ENCODE assay signal across 21 cellular contexts in genomic region chr12:3671330-3672112, GRCh38.
DNase-seq lines count a peak whose midpoint lies in the region; ATAC-seq, FAIRE-seq and TF ChIP-seq lines count a peak whose summit lies in the region.
"Had no signal": no experiment of that assay in that cellular context is flagged by ENCODE, and none has a peak within 500 bp of the region (broad histone marks: within the 10 kb centered on the region; RNA-seq: fewer than 3 reads in every experiment).

No MANE protein-coding gene starts in this region.

- intact Hi-C loops in natural killer cell (cut with micrococcal nuclease) (no loop called here), K562 (cut with micrococcal nuclease) (no loop called here)

- no peak for TF ChIP-seq EP300 in K562 (IDR thresholded peaks at IDR 0.05; ENCODE audit: low read length)

- H3K4me1 ChIP-seq in K562 (replicated peaks in 1 of 2; ENCODE audit: control insufficient read depth in 2 of 2, insufficient read depth in 2 of 2, low read length in 2 of 2) = no peaks in the 10 kb centered on the region
- H3K4me1 ChIP-seq: A549, BE2C had no signal

- peak overlapping the region; percentile 44 to 90 for H3K27ac Mint-ChIP-seq in natural killer cell treated with Interleukin-12 subunit alpha and Interleukin-12 subunit beta and Interleukin-15 and Interleukin-18, amount 100 ng/mL, for 72 hours
- H3K27ac Mint-ChIP-seq in natural killer cell (no peak overlapping the region), immature natural killer cell (peak overlapping the region in 4 of 6 donors; percentile 4 to 71 (median 26))
- H3K27ac Mint-ChIP-seq: CD8-positive, alpha-beta T cell had no signal

- no peaks in the 10 kb centered on the region for H3K79me2 ChIP-seq in K562 (ENCODE audit: control insufficient read depth, insufficient read depth, low read length)

- CTCF ChIA-PET in K562 (lab: Yijun Ruan, JAX; ENCODE audit: low intra/inter-chr PET ratio) = no interaction called here

- no peak overlapping the region for H3K4me3 Mint-ChIP-seq in natural killer cell treated with Interleukin-12 subunit alpha and Interleukin-12 subunit beta and Interleukin-15 and Interleukin-18, amount 100 ng/mL, for 72 hours
- H3K4me3 Mint-ChIP-seq in natural killer cell = no peak overlapping the region
- no peak overlapping the region for H3K4me3 Mint-ChIP-seq in immature natural killer cell
- H3K4me3 Mint-ChIP-seq: CD8-positive, alpha-beta T cell; H9 had no signal

- POLR2A ChIA-PET in K562 (lab: Yijun Ruan, JAX) = no interaction called here

- no peaks in the 10 kb centered on the region for H3K9me3 Mint-ChIP-seq in natural killer cell treated with Interleukin-12 subunit alpha and Interleukin-12 subunit beta and Interleukin-15 and Interleukin-18, amount 100 ng/mL, for 72 hours
- no peaks in the 10 kb centered on the region for H3K9me3 Mint-ChIP-seq in natural killer cell
- H3K9me3 Mint-ChIP-seq in immature natural killer cell = no peaks in the 10 kb centered on the region
- H3K9me3 Mint-ChIP-seq: CD8-positive, alpha-beta T cell; H9 had no signal

- peaks cover 38% of the 10 kb centered on the region; the same call in 2 of the 3 replicates for H3K36me3 ChIP-seq in K562 (ENCODE audit: control insufficient read depth, insufficient read depth, low read length)
- H3K36me3 ChIP-seq: BE2C had no signal

- no peaks in the 10 kb centered on the region for H3K9me3 ChIP-seq in K562 (replicated peaks; ENCODE audit: control insufficient read depth, insufficient read depth, low read depth, low read length)
- H3K9me3 ChIP-seq: A549, BE2C had no signal

- no peak for TF ChIP-seq POLR2A in K562 (conservative IDR thresholded peaks at IDR 0.05)

- WGBS in K562 (ENCODE audit: insufficient coverage, low coverage, missing lambda C conversion rate) = 100% methylated on average over 4 of the region's 4 CpGs

- BruUV-seq in K562 (replicated peaks; lab: Mats Ljungman, UMichigan) = no TSS peak

- H4K20me1 ChIP-seq in K562 (replicated peaks; ENCODE audit: control insufficient read depth, insufficient read depth, low read length) = no peaks in the 10 kb centered on the region

- no peak overlapping the region for H3K4me3 ChIP-seq in K562
- H3K4me3 ChIP-seq: A549 had no signal

- TF ChIP-seq CTCF in natural killer cell (IDR thresholded peaks at IDR 0.05) = no peak
- TF ChIP-seq CTCF in K562 (IDR thresholded peaks at IDR 0.05 in 2 of 3, conservative IDR thresholded peaks at IDR 0.05 in 1 of 3; ENCODE audit: insufficient read depth in 2 of 3, low read depth in 1 of 3, low read length in 3 of 3) = no peak

- no peak for ATAC-seq in natural killer cell treated with Interleukin-12 subunit alpha and Interleukin-12 subunit beta and Interleukin-15 and Interleukin-18, amount 100 ng/mL, for 72 hours
- ATAC-seq in natural killer cell (no peak), K562 (no peak), HG03439 (IDR thresholded peaks at IDR 0.05; ENCODE audit: unreplicated experiment) (no peak)
- ATAC-seq: A549; CD8-positive, alpha-beta T cell; HepG2 had no signal

- H2AFZ ChIP-seq in K562 (ENCODE audit: low read depth, low read length) = no peak overlapping the region

- no peak overlapping the region for H3K4me2 ChIP-seq in K562 (ENCODE audit: insufficient read depth, low read length)
- H3K4me2 ChIP-seq: A549 had no signal

- no peak for DNase-seq in natural killer cell treated with Interleukin-12 subunit alpha and Interleukin-12 subunit beta and Interleukin-15 and Interleukin-18, amount 100 ng/mL, for 72 hours (ENCODE audit: low spot score)
- DNase-seq in natural killer cell (no peak), K562 (ENCODE audit: extremely low read depth in 1 of 4, low spot score in 3 of 4) (no peak), immature natural killer cell (no peak), NCI-H1092 (lab: John Stamatoyannopoulos, UW) (no peak)
- DNase-seq in stimulated activated CD4-positive, alpha-beta T cell treated with anti-CD3 and anti-CD28 coated beads, Interleukin-2, amount 100 ng/mL, for 24 hours = no peak
- DNase-seq: BE2C, COR-L47, DMS153, DND-41, GF-D8, GOT3, H9 had no signal

- no peak for TF ChIP-seq RAD21 in K562 (CRISPR knock-in tag; conservative IDR thresholded peaks at IDR 0.05 in 1 of 2, IDR thresholded peaks at IDR 0.05 in 1 of 2)

- no peak overlapping the region for H3K27ac ChIP-seq in K562 (ENCODE audit: extremely low read depth, low read depth, low read length)
- H3K27ac ChIP-seq: A549, C4-2B had no signal

- no peak overlapping the region for H3K9ac ChIP-seq in K562 (ENCODE audit: insufficient read depth in 1 of 2, low read depth in 2 of 2, low read length in 2 of 2)

- FAIRE-seq in K562 (lab: Jason Lieb, UNC) = no peak
- FAIRE-seq: A549, D721Med, GM19239, HepG2, HTR-8/SVneo had no signal

- no peaks in the 10 kb centered on the region for H3K27me3 Mint-ChIP-seq in natural killer cell treated with Interleukin-12 subunit alpha and Interleukin-12 subunit beta and Interleukin-15 and Interleukin-18, amount 100 ng/mL, for 72 hours
- H3K27me3 Mint-ChIP-seq in natural killer cell (ENCODE audit: low read depth in 2 of 2) (no peaks in the 10 kb centered on the region), immature natural killer cell (ENCODE audit: low read depth in 3 of 3) (no peaks in the 10 kb centered on the region)

- in situ Hi-C loops in K562 (cut with MboI) = no loop called here

- peaks cover 29% of the 10 kb centered on the region for H3K36me3 Mint-ChIP-seq in natural killer cell treated with Interleukin-12 subunit alpha and Interleukin-12 subunit beta and Interleukin-15 and Interleukin-18, amount 100 ng/mL, for 72 hours
- H3K36me3 Mint-ChIP-seq in natural killer cell (peaks cover 22% of the 10 kb centered on the region), immature natural killer cell (peaks cover 22 to 52% (median 23%) of the 10 kb centered on the region in 3 donors)

- H3K27me3 ChIP-seq in K562 (ENCODE audit: control insufficient read depth in 2 of 2, insufficient read depth in 2 of 2, low read length in 2 of 2) = no peaks in the 10 kb centered on the region
- H3K27me3 ChIP-seq: BE2C had no signal

- no peaks in the 10 kb centered on the region for H3K9me1 ChIP-seq in K562 (ENCODE audit: control insufficient read depth, insufficient read depth, low read length)

- H3K4me1 Mint-ChIP-seq in natural killer cell treated with Interleukin-12 subunit alpha and Interleukin-12 subunit beta and Interleukin-15 and Interleukin-18, amount 100 ng/mL, for 72 hours (ENCODE audit: low read depth in 2 of 2) = peaks cover 13 to 38% of the 10 kb centered on the region in 2 donors
- peaks cover 6 to 20% of the 10 kb centered on the region in 2 donors for H3K4me1 Mint-ChIP-seq in natural killer cell
- H3K4me1 Mint-ChIP-seq in immature natural killer cell = peaks cover 10 to 12% of the 10 kb centered on the region in 2 donors

TF ChIP-seq in K562, 482 proteins besides CTCF, POLR2A, EP300 and RAD21:
- TF ChIP-seq RBM25 (IDR thresholded peaks at IDR 0.05; ENCODE audit: low read depth, low read length, severe bottlenecking) (peak; percentile 78), ZFP36 (IDR thresholded peaks at IDR 0.05; ENCODE audit: low read depth, low read length, partially characterized antibody) (peak; percentile 41), EHMT2 (IDR thresholded peaks at IDR 0.05) (no peak), MBD1 (CRISPR knock-in tag; IDR thresholded peaks at IDR 0.05) (no peak)
TF ChIP-seq in K562: peak in this region for 2.

Comparison
In these comparisons a context has a peak if more than half of its experiments do, and no peak if none do; other contexts are left out.
1. H3K27ac Mint-ChIP-seq: peak in natural killer cell treated with Interleukin-12 subunit alpha and Interleukin-12 subunit beta and Interleukin-15 and Interleukin-18, amount 100 ng/mL, for 72 hours (2 of 2) and immature natural killer cell (4 of 6); none in natural killer cell (0 of 2).